9 cellular contexts compared by ENCODE assay signal in genomic region chr4:75630174-75630931, GRCh38. TPM values are rescaled to one million over a fixed set of nuclear protein-coding genes. Genes with fewer than 3 reads are reported as not detected.
DNase-seq lines count a peak whose midpoint lies in the region; ATAC-seq and TF ChIP-seq lines count a peak whose summit lies in the region.
"Had no signal": no experiment of that assay in that cellular context is flagged by ENCODE, and none has a peak within 500 bp of the region (broad histone marks: within the 10 kb centered on the region; RNA-seq: fewer than 3 reads in every experiment).

CDKL2 (minus strand) TSS chr4:75630528; CDS start chr4:75625988, 4,540 bp downstream.

- H3K9me3 ChIP-seq in CD4-positive, alpha-beta T cell (ENCODE audit: control insufficient read depth, low read length), result no peaks in the 10 kb centered on the region
- H3K9me3 ChIP-seq in heart right ventricle, result no peaks in the 10 kb centered on the region
- no peaks in the 10 kb centered on the region for H3K9me3 ChIP-seq in trophoblast cell (ENCODE audit: insufficient read depth, low read depth, low read length)
- no peaks in the 10 kb centered on the region for H3K9me3 ChIP-seq in thyroid gland

- peak within 1 kb of the TSS; percentile 90 for H3K4me3 Mint-ChIP-seq in CD4-positive, alpha-beta T cell
- H3K4me3 Mint-ChIP-seq in activated naive CD8-positive, alpha-beta T cell treated with anti-CD3 and anti-CD28 coated beads, Interleukin-2, amount 50 U/mL, for 24 hours, result peak within 1 kb of the TSS; percentile 80

- H3K9ac ChIP-seq in trophoblast cell (ENCODE audit: low read length), result peak within 1 kb of the TSS; percentile 57

- H3K27me3 ChIP-seq in CD4-positive, alpha-beta T cell (ENCODE audit: control insufficient read depth, insufficient read depth, low read length), result no peaks in the 10 kb centered on the region
- H3K27me3 ChIP-seq in heart right ventricle (peaks cover 0 to 7% (median 0%) of the 10 kb centered on the region in 7 donors), trophoblast cell (ENCODE audit: insufficient read depth, low read length) (no peaks in the 10 kb centered on the region), thyroid gland (no peaks in the 10 kb centered on the region)

- POLR2A ChIA-PET in CD4-positive, alpha-beta T cell (lab: Charles Lee), result interaction anchor here (0.7 to 2.7 kb wide), 7 partner anchors 9 to 360 kb away, joined by 3 to 20 read pairs (median 6); partner anchors contain the start of genes RCHY1, SDAD1, THAP6 and USO1

- no peak within 1 kb of the TSS for H2AK5ac ChIP-seq in trophoblast cell (ENCODE audit: low read length)

- H3K9me3 Mint-ChIP-seq in CD4-positive, alpha-beta T cell, result no peaks in the 10 kb centered on the region
- no peaks in the 10 kb centered on the region for H3K9me3 Mint-ChIP-seq in activated naive CD8-positive, alpha-beta T cell treated with anti-CD3 and anti-CD28 coated beads, Interleukin-2, amount 50 U/mL, for 24 hours

- no peaks in the 10 kb centered on the region for H3K36me3 Mint-ChIP-seq in CD4-positive, alpha-beta T cell (ENCODE audit: low read depth)
- H3K36me3 Mint-ChIP-seq in activated naive CD8-positive, alpha-beta T cell treated with anti-CD3 and anti-CD28 coated beads, Interleukin-2, amount 50 U/mL, for 24 hours (ENCODE audit: low read depth), result no peaks in the 10 kb centered on the region

- peak in 1 of 2 donors; percentile 75 for TF ChIP-seq POLR2A in thyroid gland (IDR thresholded peaks at IDR 0.05)

- peak within 1 kb of the TSS; percentile 13 for H2AFZ ChIP-seq in trophoblast cell (ENCODE audit: insufficient read depth, low read length, poor library complexity)

- peak; percentile 99 for ATAC-seq in CD4-positive, alpha-beta T cell (ENCODE audit: poor library complexity)
- ATAC-seq in GM19468 (IDR thresholded peaks at IDR 0.05; ENCODE audit: extremely low read depth, unreplicated experiment) (peak; percentile 93), heart right ventricle (peak; percentile 88 to 97 (median 94))
- ATAC-seq in activated naive CD8-positive, alpha-beta T cell treated with anti-CD3 and anti-CD28 coated beads, Interleukin-2, amount 50 U/mL, for 24 hours, result peak; percentile 100

- TF ChIP-seq CTCF in CD4-positive, alpha-beta T cell (IDR thresholded peaks at IDR 0.05), result no peak
- no peak for TF ChIP-seq CTCF in heart right ventricle (IDR thresholded peaks at IDR 0.05)
- no peak for TF ChIP-seq CTCF in thyroid gland (IDR thresholded peaks at IDR 0.05)

- no peaks in the 10 kb centered on the region for H3K79me1 ChIP-seq in trophoblast cell (ENCODE audit: low read length)

- peaks cover 0 to 14% (median 10%) of the 10 kb centered on the region in 9 donors for H3K4me1 ChIP-seq in heart right ventricle
- peaks cover 3 to 4% of the 10 kb centered on the region in 2 experiments for H3K4me1 ChIP-seq in trophoblast cell (ENCODE audit: control insufficient read depth in 1 of 2, insufficient read depth in 2 of 2, low read length in 2 of 2)
- H3K4me1 ChIP-seq in thyroid gland, result peaks cover 4 to 11% of the 10 kb centered on the region in 2 donors

- H3K4me3 ChIP-seq in heart right ventricle (peak within 1 kb of the TSS; percentile 47 to 78 (median 60)), trophoblast cell (ENCODE audit: low read depth, low read length) (peak within 1 kb of the TSS; percentile 81), thyroid gland (replicated peaks in 1 of 3) (peak within 1 kb of the TSS; percentile 43 to 80 (median 64))

- H4K8ac ChIP-seq in trophoblast cell (ENCODE audit: low read depth, low read length), result peak within 1 kb of the TSS; percentile 13

- intact Hi-C loops in CD4-positive, alpha-beta T cell (cut with DNase I, micrococcal nuclease), result loop anchor here (1.0 to 10.0 kb wide), 6 partner anchors 42 to 584 kb away; partner anchors contain the start of genes G3BP2 (in 2 of the 2), USO1 (in 2 of the 2) and SCARB2 (in 1 of the 2)
- intact Hi-C loops in heart right ventricle (cut with DNase I), result no loop called here
- intact Hi-C loops in thyroid gland (cut with DNase I), result no loop called here

- peak within 1 kb of the TSS; percentile 48 for H3K27ac ChIP-seq in CD4-positive, alpha-beta T cell (ENCODE audit: low read depth, low read length)
- H3K27ac ChIP-seq in heart right ventricle (no peak within 1 kb of the TSS), trophoblast cell (ENCODE audit: low read depth, low read length) (no peak within 1 kb of the TSS), thyroid gland (peak within 1 kb of the TSS; percentile 49 to 67 (median 66))

- no peak within 1 kb of the TSS for H2BK120ac ChIP-seq in trophoblast cell (ENCODE audit: insufficient read depth, low read length, poor library complexity)

- no peak within 1 kb of the TSS for H2BK5ac ChIP-seq in trophoblast cell (ENCODE audit: low read depth, low read length, poor library complexity)

- peak; percentile 88 to 95 (median 90) for DNase-seq in CD4-positive, alpha-beta T cell
- DNase-seq in HT-29 (ENCODE audit: low spot score) (peak; percentile 93), SK-N-DZ (ENCODE audit: low spot score) (peak; percentile 89), heart right ventricle (peak; percentile 70 to 81), trophoblast cell (peak; percentile 90 to 93), thyroid gland (peak; percentile 95 to 96)
- peak; percentile 88 for DNase-seq in activated naive CD8-positive, alpha-beta T cell treated with anti-CD3 and anti-CD28 coated beads, Interleukin-2, amount 50 U/mL, for 24 hours

- CTCF ChIA-PET in CD4-positive, alpha-beta T cell (lab: Charles Lee), result interaction anchor here (0.6 to 1.1 kb wide), 3 partner anchors 24 to 94 kb away, joined by 3 to 4 read pairs (median 3); no protein-coding TSS in a partner anchor

- H3K4me1 Mint-ChIP-seq in CD4-positive, alpha-beta T cell (ENCODE audit: low read depth), result peaks cover 12% of the 10 kb centered on the region
- peaks cover 19% of the 10 kb centered on the region for H3K4me1 Mint-ChIP-seq in activated naive CD8-positive, alpha-beta T cell treated with anti-CD3 and anti-CD28 coated beads, Interleukin-2, amount 50 U/mL, for 24 hours

- H3K18ac ChIP-seq in trophoblast cell (ENCODE audit: low read length), result no peak within 1 kb of the TSS

- H3K14ac ChIP-seq in trophoblast cell (ENCODE audit: low read length), result no peak within 1 kb of the TSS

- H3K4ac ChIP-seq in trophoblast cell (ENCODE audit: low read depth, low read length), result no peak within 1 kb of the TSS

- peak within 1 kb of the TSS; percentile 75 for H3K27ac Mint-ChIP-seq in CD4-positive, alpha-beta T cell
- H3K27ac Mint-ChIP-seq in activated naive CD8-positive, alpha-beta T cell treated with anti-CD3 and anti-CD28 coated beads, Interleukin-2, amount 50 U/mL, for 24 hours, result peak within 1 kb of the TSS; percentile 48

- H3K27me3 Mint-ChIP-seq in CD4-positive, alpha-beta T cell, result no peaks in the 10 kb centered on the region
- H3K27me3 Mint-ChIP-seq in activated naive CD8-positive, alpha-beta T cell treated with anti-CD3 and anti-CD28 coated beads, Interleukin-2, amount 50 U/mL, for 24 hours, result peaks cover 2% of the 10 kb centered on the region

- H3K79me2 ChIP-seq in trophoblast cell (ENCODE audit: control insufficient read depth, insufficient read depth, low read length, poor library complexity), result no peaks in the 10 kb centered on the region

- H2BK12ac ChIP-seq in trophoblast cell (ENCODE audit: low read length), result no peak within 1 kb of the TSS

- H3K36me3 ChIP-seq in heart right ventricle, result no peaks in the 10 kb centered on the region
- H3K36me3 ChIP-seq in trophoblast cell (ENCODE audit: control insufficient read depth in 1 of 2, insufficient read depth in 2 of 2, low read length in 2 of 2), result no peaks in the 10 kb centered on the region
- no peaks in the 10 kb centered on the region for H3K36me3 ChIP-seq in thyroid gland

- no peak within 1 kb of the TSS for H4K91ac ChIP-seq in trophoblast cell (ENCODE audit: low read depth, low read length)

- H4K12ac ChIP-seq in trophoblast cell (ENCODE audit: low read depth, low read length), result no peak within 1 kb of the TSS

- H3K4me2 ChIP-seq in trophoblast cell (ENCODE audit: low read length), result peak within 1 kb of the TSS; percentile 86

- H3K23ac ChIP-seq in trophoblast cell (ENCODE audit: low read length), result no peak within 1 kb of the TSS

- WGBS in heart right ventricle, 2 donors, result 1 to 3% methylated on average over 56 to 57 of the region's 57 CpGs
- no CpG with 5 or more reads among the region's 57 CpGs for WGBS in trophoblast cell (ENCODE audit: extremely low coverage, insufficient coverage, insufficient read length)
- 1 to 4% methylated on average over 29 to 34 of the region's 57 CpGs for WGBS in thyroid gland, 2 donors

RNA-seq across cellular contexts. Expression of gene CDKL2, which starts in this region (rescaled TPM):
- under 1 TPM; 0.38 to 0.92 TPM for total RNA-seq in CD4-positive, alpha-beta T cell
- not detected in 2 replicates for total RNA-seq in HT-29 (2014; rRNA removed; shearing (Covaris generic))
- polyA plus RNA-seq in SK-N-DZ (2014; cell fraction: cytosol; rRNA removed), result 1.9 and 2.5 TPM in 2 replicates
- 2.1 and 3.2 TPM in 2 replicates for polyA plus RNA-seq in SK-N-DZ (2014; cell fraction: nucleus; rRNA removed)
- total RNA-seq in heart right ventricle, result under 1 TPM in 9 of 10 donors, not detected in 1; 0.10 to 0.56 (median 0.34) TPM
- polyA plus RNA-seq in heart right ventricle, result under 1 TPM in 1 of 2 donors, not detected in 1; 0.01 TPM
- 0.19 and 0.32 TPM in 2 replicates for polyA plus RNA-seq in trophoblast cell (2013)
- 10 to 100 TPM; 14.1 to 27.0 (median 17.6) TPM for total RNA-seq in thyroid gland
- total RNA-seq: HT1080 had no signal

Comparison
In these comparisons a context has a peak if more than half of its experiments do, and no peak if none do; other contexts are left out.
1. RNA of gene CDKL2 (total RNA-seq): 14.1 to 27.0 TPM in thyroid gland; 0.38 to 0.92 TPM in CD4-positive, alpha-beta T cell, 0.10 to 0.56 TPM in heart right ventricle and not detected in HT-29; every median in the first group is over 4 times any median in the second.
2. Peak in DNase-seq, ATAC-seq and H3K27ac ChIP-seq in CD4-positive, alpha-beta T cell; RNA of the gene not detected or under 1 TPM.
3. Peak in DNase-seq in HT-29; RNA of the gene not detected or under 1 TPM.
4. Peak in DNase-seq, ATAC-seq and H3K4me3 ChIP-seq in heart right ventricle; RNA of the gene not detected or under 1 TPM.
5. H3K27ac ChIP-seq: peak in thyroid gland (3 of 3); none in heart right ventricle (0 of 10) and trophoblast cell (single experiment).
6. intact Hi-C loops: an anchor here in CD4-positive, alpha-beta T cell (1.0 to 10.0 kb wide); none called in heart right ventricle and thyroid gland.
7. Peak in every context shown above with its lines, with median percentiles within 50 percentile points of each other: ATAC-seq, DNase-seq and H3K4me3 ChIP-seq.